13 cellular contexts compared by ENCODE assay signal in genomic region chr1:57986432-57986831, GRCh38.
DNase-seq lines count a peak whose midpoint lies in the region; ATAC-seq and TF ChIP-seq lines count a peak whose summit lies in the region.
"Had no signal": no experiment of that assay in that cellular context is flagged by ENCODE, and none has a peak within 500 bp of the region (broad histone marks: within the 10 kb centered on the region; RNA-seq: fewer than 3 reads in every experiment).

No MANE protein-coding gene starts in this region.

- TF ChIP-seq POLR2A in vagina (IDR thresholded peaks at IDR 0.05), result no peak

- no peak overlapping the region for H3K27ac ChIP-seq in vagina

- H3K9me3 ChIP-seq in vagina, result no peaks in the 10 kb centered on the region
- H3K9me3 ChIP-seq: BE2C had no signal

- peak; percentile 84 for DNase-seq in SKM-1 treated with dmso at 0.1 percent for 144 hours (lab: John Stamatoyannopoulos, UW; ENCODE audit: unreplicated experiment)
- no peak for DNase-seq in NCI-H2029 (lab: John Stamatoyannopoulos, UW)
- DNase-seq in activated CD4-positive, alpha-beta T cell treated with anti-CD3 and anti-CD28 coated beads, Interleukin-2, amount 50 U/mL, for 4 hours, result no peak
- no peak for DNase-seq in NCI-H187 (lab: John Stamatoyannopoulos, UW)
- DNase-seq in vagina (ENCODE audit: extremely low spot score in 2 of 2), result no peak
- DNase-seq: BE2C; naive thymus-derived CD8-positive, alpha-beta T cell; NCI-H524; T-helper 17 cell had no signal

- TF ChIP-seq CTCF in vagina (IDR thresholded peaks at IDR 0.05), result no peak

- H3K27me3 ChIP-seq in vagina, result no peaks in the 10 kb centered on the region
- H3K27me3 ChIP-seq: BE2C had no signal

- H3K4me1 ChIP-seq in vagina, result no peaks in the 10 kb centered on the region
- H3K4me1 ChIP-seq: BE2C had no signal

- no peak overlapping the region for H3K4me3 ChIP-seq in vagina

- H3K36me3 ChIP-seq in vagina, result no peaks in the 10 kb centered on the region
- H3K36me3 ChIP-seq: BE2C had no signal

- ATAC-seq in GM18498 (IDR thresholded peaks at IDR 0.05; ENCODE audit: unreplicated experiment), result peak; percentile 84
- peak; percentile 70 for ATAC-seq in GM21381 (IDR thresholded peaks at IDR 0.05; ENCODE audit: unreplicated experiment)
- peak; percentile 79 for ATAC-seq in HG03354 (IDR thresholded peaks at IDR 0.05; ENCODE audit: poor library complexity, severe bottlenecking, unreplicated experiment)
- ATAC-seq: HCT116; naive thymus-derived CD8-positive, alpha-beta T cell; T-helper 17 cell had no signal

- intact Hi-C loops in vagina (cut with DNase I), result no loop called here
